ENCODE assay signal across 22 cellular contexts in genomic region chr11:134063096-134063495, GRCh38.
"Had no signal": no experiment of that assay in that cellular context is flagged by ENCODE, and none has a peak within 500 bp of the region (broad histone marks: within the 10 kb centered on the region; RNA-seq: fewer than 3 reads in every experiment).

No MANE protein-coding gene starts in this region.

- H3K4me3 Mint-ChIP-seq: activated naive CD8-positive, alpha-beta T cell treated with anti-CD3 and anti-CD28 coated beads for 36 hours; activated T-cell treated with anti-CD3 and anti-CD28 coated beads, Interleukin-2, amount 50 U/mL, for 4 hours; central memory CD8-positive, alpha-beta T cell; neural crest cell; stimulated activated naive CD8-positive, alpha-beta T cell treated with anti-CD3 and anti-CD28 coated beads, Interleukin-15, Interleukin-2, amounts not matched to agents 100 ng/mL and 50 ng/mL, for 24 hours; WTC11 had no signal

- H3K27ac ChIP-seq: breast epithelium, epithelial cell of prostate, heart right ventricle, sigmoid colon, tibial artery had no signal

- H3K36me3 Mint-ChIP-seq: WTC11 had no signal

- H3K9me3 ChIP-seq: breast epithelium, heart right ventricle, mucosa of descending colon, sigmoid colon, tibial artery had no signal

- H3K9me3 Mint-ChIP-seq: activated T-cell treated with anti-CD3 and anti-CD28 coated beads, Interleukin-2, amount 50 U/mL, for 4 hours; activated T-helper 2 cell treated with anti-CD3 and anti-CD28 coated beads, Interferon-gamma antibody, Interleukin-2, Interleukin-4, amounts not matched to agents 10 μg/mL and 5 μg/mL and 100 μg/mL, durations not matched to agents 14 hours and 24 hours and 36 hours; central memory CD8-positive, alpha-beta T cell; neural crest cell; stimulated activated naive CD8-positive, alpha-beta T cell treated with anti-CD3 and anti-CD28 coated beads, Interleukin-15, Interleukin-2, amounts not matched to agents 100 ng/mL and 50 ng/mL, for 24 hours; WTC11 had no signal

- H3K4me1 ChIP-seq: breast epithelium, heart right ventricle, sigmoid colon, tibial artery had no signal

- H3K27me3 ChIP-seq: sigmoid colon had no signal

- DNase-seq: activated CD8-positive, alpha-beta memory T cell treated with anti-CD3 and anti-CD28 coated beads, Interleukin-2, amount 50 U/mL, for 48 hours; activated naive CD4-positive, alpha-beta T cell; activated naive CD8-positive, alpha-beta T cell treated with anti-CD3 and anti-CD28 coated beads for 36 hours; activated T-cell treated with anti-CD3 and anti-CD28 coated beads, Interleukin-2, amount 50 U/mL, for 4 hours; heart right ventricle; islet precursor cell; left cardiac atrium; mesendoderm; mucosa of descending colon; occipital lobe; retina; sigmoid colon; stimulated activated CD4-positive, alpha-beta T cell treated with anti-CD3 and anti-CD28 coated beads, Interleukin-4, amount 100 ng/mL, for 24 hours; T-helper 9 cell; tibial artery had no signal

- ATAC-seq: activated T-cell treated with anti-CD3 and anti-CD28 coated beads, Interleukin-2, amount 50 U/mL, for 4 hours; heart right ventricle; left cardiac atrium; mucosa of descending colon; WTC11 had no signal

- H3K27ac Mint-ChIP-seq: activated naive CD8-positive, alpha-beta T cell treated with anti-CD3 and anti-CD28 coated beads for 36 hours; activated T-helper 2 cell treated with anti-CD3 and anti-CD28 coated beads, Interferon-gamma antibody, Interleukin-2, Interleukin-4, amounts not matched to agents 10 μg/mL and 5 μg/mL and 100 μg/mL, durations not matched to agents 14 hours and 24 hours and 36 hours; stimulated activated naive CD8-positive, alpha-beta T cell treated with anti-CD3 and anti-CD28 coated beads, Interleukin-15, Interleukin-2, amounts not matched to agents 100 ng/mL and 50 ng/mL, for 24 hours; WTC11 had no signal

- H3K36me3 ChIP-seq: breast epithelium, heart right ventricle, sigmoid colon, tibial artery had no signal

- H3K4me3 ChIP-seq: breast epithelium, heart right ventricle, mucosa of descending colon, sigmoid colon, tibial artery had no signal
